ENCODE assay signal across 13 cellular contexts in genomic region chr6:52377538-52378221, GRCh38. TPM values are rescaled to one million over a fixed set of nuclear protein-coding genes. Genes with fewer than 3 reads are reported as not detected.
DNase-seq lines count a peak whose midpoint lies in the region; ATAC-seq and TF ChIP-seq lines count a peak whose summit lies in the region.
"Had no signal": no experiment of that assay in that cellular context is flagged by ENCODE, and none has a peak within 500 bp of the region (broad histone marks: within the 10 kb centered on the region; RNA-seq: fewer than 3 reads in every experiment).

No MANE protein-coding gene starts in this region.

- TF ChIP-seq CTCF in CD8-positive, alpha-beta T cell (IDR thresholded peaks at IDR 0.05) = no peak
- no peak for TF ChIP-seq CTCF in OCI-LY3 (IDR thresholded peaks at IDR 0.05; ENCODE audit: low read depth, low read length)
- TF ChIP-seq CTCF in GM23338 (conservative IDR thresholded peaks at IDR 0.05; ENCODE audit: low read depth in 2 of 2) = no peak
- TF ChIP-seq CTCF in SK-N-SH (IDR thresholded peaks at IDR 0.05) = no peak

- H3K9ac ChIP-seq in OCI-LY3 (ENCODE audit: low read length) (peak overlapping the region; percentile 18; the same call in 1 of the 2 replicates), SK-N-SH (no peak overlapping the region)

- H2AFZ ChIP-seq in OCI-LY3 (ENCODE audit: low read depth, low read length) = no peak overlapping the region
- no peak overlapping the region for H2AFZ ChIP-seq in GM23338
- H2AFZ ChIP-seq in SK-N-SH (ENCODE audit: low read depth) = no peak overlapping the region

- H3K27me3 ChIP-seq in CD8-positive, alpha-beta T cell (ENCODE audit: insufficient read depth, low read length) = no peaks in the 10 kb centered on the region
- no peaks in the 10 kb centered on the region for H3K27me3 ChIP-seq in OCI-LY3 (ENCODE audit: low read depth, low read length)
- H3K27me3 ChIP-seq in GM23338 (ENCODE audit: insufficient read depth) = no peaks in the 10 kb centered on the region
- H3K27me3 ChIP-seq in SK-N-SH (ENCODE audit: insufficient read depth) = no peaks in the 10 kb centered on the region

- no peak for ATAC-seq in CD8-positive, alpha-beta T cell
- ATAC-seq in GM21737 (IDR thresholded peaks at IDR 0.05; ENCODE audit: unreplicated experiment) (peak; percentile 52), left colon (peak; percentile 69), GM23338 (no peak)

- peaks cover 10% of the 10 kb centered on the region for H3K9me3 Mint-ChIP-seq in CD8-positive, alpha-beta T cell
- peaks cover 5% of the 10 kb centered on the region; the same call in 2 of the 3 replicates for H3K9me3 Mint-ChIP-seq in GM23338

- DNase-seq in CD8-positive, alpha-beta T cell = no peak
- DNase-seq in left colon (no peak), GM23338 (ENCODE audit: low spot score) (no peak), SK-N-SH (no peak), erythroblast (lab: John Stamatoyannopoulos, UW) (no peak), NCI-H748 (lab: John Stamatoyannopoulos, UW; ENCODE audit: unreplicated experiment) (no peak)
- DNase-seq: activated CD4-positive, alpha-beta T cell treated with anti-CD3 and anti-CD28 coated beads for 1 hour; NCI-H2171 treated with DMSO at 0.1 percent for 48 hours; retina; Right ventricle myocardium superior; trophoblast cell had no signal

- no peak for TF ChIP-seq POLR2A in erythroblast (IDR thresholded peaks at IDR 0.05; ENCODE audit: low read length)

- TF ChIP-seq RAD21 in SK-N-SH (IDR thresholded peaks at IDR 0.05; ENCODE audit: low read length) = no peak

- 75% methylated on average over 3 of the region's 3 CpGs for WGBS in SK-N-SH (ENCODE audit: low lambda C conversion rate)

- no peaks in the 10 kb centered on the region for H3K9me3 ChIP-seq in CD8-positive, alpha-beta T cell (ENCODE audit: low read length)
- H3K9me3 ChIP-seq in OCI-LY3 (ENCODE audit: insufficient read depth, low read length) = no peaks in the 10 kb centered on the region
- H3K9me3 ChIP-seq in SK-N-SH = no peaks in the 10 kb centered on the region

- H3K4me1 Mint-ChIP-seq in CD8-positive, alpha-beta T cell (ENCODE audit: low read depth) = peaks cover 73% of the 10 kb centered on the region
- H3K4me1 Mint-ChIP-seq in GM23338 = peaks cover 2% of the 10 kb centered on the region; the same call in 1 of the 3 replicates

- H3F3A ChIP-seq in GM23338 (replicated peaks; ENCODE audit: low read depth) (no peaks in the 10 kb centered on the region), SK-N-SH (replicated peaks; ENCODE audit: insufficient read depth) (no peaks in the 10 kb centered on the region)

- H3K4me3 ChIP-seq in CD8-positive, alpha-beta T cell (ENCODE audit: low read depth, low read length) = no peak overlapping the region
- H3K4me3 ChIP-seq in OCI-LY3 (ENCODE audit: low read length) = peak overlapping the region; percentile 52
- H3K4me3 ChIP-seq in GM23338 = no peak overlapping the region
- H3K4me3 ChIP-seq in SK-N-SH (ENCODE audit: low read depth in 2 of 2, low read length in 1 of 2) = no peak overlapping the region

- TF ChIP-seq EP300 in SK-N-SH (IDR thresholded peaks at IDR 0.05; ENCODE audit: borderline replicate concordance in 1 of 2, low read depth in 1 of 2, low read length in 1 of 2) = no peak

- H3K79me2 ChIP-seq in OCI-LY3 (ENCODE audit: low read length) (peaks cover 50% of the 10 kb centered on the region), GM23338 (replicated peaks; ENCODE audit: insufficient read depth) (no peaks in the 10 kb centered on the region; the same call in 1 of the 2 replicates), SK-N-SH (ENCODE audit: insufficient read depth) (no peaks in the 10 kb centered on the region)

- CTCF ChIA-PET in CD8-positive, alpha-beta T cell (lab: Charles Lee) = interaction anchor here (1.1 to 2.4 kb wide), 4 partner anchors 8 to 92 kb away, joined by 3 to 7 read pairs (median 5); no protein-coding TSS in a partner anchor
- CTCF ChIA-PET in SK-N-SH (lab: Yijun Ruan, JAX) = interaction anchor here (2.0 kb wide), 1 partner anchor 14 kb away, joined by 8 read pairs; no protein-coding TSS in a partner anchor

- peaks cover 47% of the 10 kb centered on the region for H4K20me1 ChIP-seq in OCI-LY3 (ENCODE audit: insufficient read depth, low read length)
- no peaks in the 10 kb centered on the region; the same call in 1 of the 2 replicates for H4K20me1 ChIP-seq in GM23338 (replicated peaks; ENCODE audit: insufficient read depth)
- H4K20me1 ChIP-seq in SK-N-SH (ENCODE audit: insufficient read depth) = no peaks in the 10 kb centered on the region

- POLR2A ChIA-PET in CD8-positive, alpha-beta T cell (lab: Charles Lee) = interaction anchor here (0.5 to 4.3 kb wide), 6 partner anchors 13 to 265 kb away, joined by 3 to 22 read pairs (median 4); partner anchors contain the start of gene PAQR8
- POLR2A ChIA-PET in SK-N-SH (lab: Yijun Ruan, JAX) = interaction anchor here (0.6 kb wide), 1 partner anchor 13 kb away, joined by 3 read pairs; no protein-coding TSS in a partner anchor

- peak overlapping the region; percentile 70 for H3K4me2 ChIP-seq in OCI-LY3 (ENCODE audit: low read length)
- H3K4me2 ChIP-seq in GM23338 = no peak overlapping the region
- no peak overlapping the region for H3K4me2 ChIP-seq in SK-N-SH

- H3K36me3 ChIP-seq in CD8-positive, alpha-beta T cell (ENCODE audit: insufficient read depth, low read length) = no peaks in the 10 kb centered on the region
- peaks cover 48% of the 10 kb centered on the region for H3K36me3 ChIP-seq in OCI-LY3 (replicated peaks; ENCODE audit: low read depth, low read length)
- no peaks in the 10 kb centered on the region for H3K36me3 ChIP-seq in GM23338 (ENCODE audit: insufficient read depth)
- no peaks in the 10 kb centered on the region for H3K36me3 ChIP-seq in SK-N-SH (replicated peaks in 1 of 2; ENCODE audit: control insufficient read depth in 1 of 2, insufficient read depth in 2 of 2, low read length in 1 of 2)

- peak overlapping the region; percentile 44 for H3K4me3 Mint-ChIP-seq in CD8-positive, alpha-beta T cell
- no peak overlapping the region for H3K4me3 Mint-ChIP-seq in GM23338

- H3K9me2 ChIP-seq in GM23338 (ENCODE audit: insufficient read depth) (no peaks in the 10 kb centered on the region), SK-N-SH (no peaks in the 10 kb centered on the region)

- H3K4me1 ChIP-seq in CD8-positive, alpha-beta T cell (ENCODE audit: insufficient read depth, low read length) = peaks cover 62% of the 10 kb centered on the region
- H3K4me1 ChIP-seq in OCI-LY3 (ENCODE audit: low read length) = peaks cover 43% of the 10 kb centered on the region
- no peaks in the 10 kb centered on the region for H3K4me1 ChIP-seq in GM23338 (ENCODE audit: insufficient read depth)
- H3K4me1 ChIP-seq in SK-N-SH (ENCODE audit: control insufficient read depth in 1 of 2, insufficient read depth in 2 of 2, low read depth in 1 of 2, low read length in 1 of 2) = no peaks in the 10 kb centered on the region; a peak in 1 of 4 replicates

- intact Hi-C loops in CD8-positive, alpha-beta T cell (cut with DNase I, micrococcal nuclease) = no loop called here
- intact Hi-C loops in left colon (cut with DNase I, micrococcal nuclease) = no loop called here

- peak overlapping the region; percentile 86 for H3K27ac Mint-ChIP-seq in CD8-positive, alpha-beta T cell
- H3K27ac Mint-ChIP-seq in GM23338 = no peak overlapping the region

- no peaks in the 10 kb centered on the region for H3K27me3 Mint-ChIP-seq in CD8-positive, alpha-beta T cell (ENCODE audit: low read depth)
- no peaks in the 10 kb centered on the region for H3K27me3 Mint-ChIP-seq in GM23338 (ENCODE audit: insufficient read depth, low read depth, poor library complexity)

- peaks cover 40% of the 10 kb centered on the region for H3K36me3 Mint-ChIP-seq in CD8-positive, alpha-beta T cell
- H3K36me3 Mint-ChIP-seq in GM23338 (ENCODE audit: low read depth) = peaks cover 13% of the 10 kb centered on the region

- no peak overlapping the region for H3K27ac ChIP-seq in CD8-positive, alpha-beta T cell (ENCODE audit: low read depth, low read length)
- H3K27ac ChIP-seq in OCI-LY3 (ENCODE audit: low read length) (peak overlapping the region; percentile 54), GM23338 (ENCODE audit: low read depth) (no peak overlapping the region), SK-N-SH (ENCODE audit: low read depth in 2 of 2, low read length in 1 of 2) (no peak overlapping the region)

TF ChIP-seq in GM23338, 12 proteins besides CTCF, POLR2A, EP300 and RAD21 (continues in another document):
- TF ChIP-seq JUNB (IDR thresholded peaks at IDR 0.05; ENCODE audit: unreplicated experiment) = no peak
- no peak for TF ChIP-seq STAT1 (IDR thresholded peaks at IDR 0.05; ENCODE audit: unreplicated experiment)
- no peak for TF ChIP-seq CREB1 (CRISPR knock-in tag; IDR thresholded peaks at IDR 0.05; ENCODE audit: low read depth)

TF ChIP-seq in SK-N-SH, 30 proteins besides CTCF, POLR2A, EP300 and RAD21 (continues in another document):
- TF ChIP-seq GABPA (IDR thresholded peaks at IDR 0.05; ENCODE audit: low read depth) (no peak), YY1 (IDR thresholded peaks at IDR 0.05; ENCODE audit: low read depth) (no peak), RFX5 (IDR thresholded peaks at IDR 0.05; ENCODE audit: low read length) (no peak), USF1 (IDR thresholded peaks at IDR 0.05; ENCODE audit: borderline replicate concordance, low read depth) (no peak)

RNA-seq across cellular contexts. Expression of gene PAQR8, which starts 15.7 kb away (rescaled TPM):
- total RNA-seq in CD8-positive, alpha-beta T cell = 1 to 10 TPM; 1.8 to 2.2 TPM
- 100 to 1,000 TPM; 152 to 158 TPM for total RNA-seq in left colon
- total RNA-seq in GM23338 (2014; rRNA removed; shearing (Covaris generic)) = 10.8 and 11.2 TPM in 2 replicates
- polyA plus RNA-seq in GM23338 (2016; fragmentation: Nextera tagmentation; extraction: Ambion mirVana) (3.6 and 3.7 TPM in 2 replicates), SK-N-SH (2012; rRNA removed) (2.3 and 2.4 TPM in 2 replicates)
- 2.2 and 3.1 TPM in 2 replicates for polyA plus RNA-seq in SK-N-SH (2012; cell fraction: cytosol; rRNA removed)
- 0.55 and 0.86 TPM in 2 replicates for polyA plus RNA-seq in SK-N-SH (2012; cell fraction: nucleus; rRNA removed)

RNA-seq across cellular contexts. Expression of gene EFHC1, which starts 42.5 kb away (rescaled TPM):
- total RNA-seq in CD8-positive, alpha-beta T cell = 1 to 10 TPM; 5.1 to 6.9 TPM
- total RNA-seq in left colon = 10 to 100 TPM; 11.1 to 13.8 TPM
- 23.8 and 24.3 TPM in 2 replicates for total RNA-seq in GM23338 (2014; rRNA removed; shearing (Covaris generic))
- polyA plus RNA-seq in GM23338 (2016; fragmentation: Nextera tagmentation; extraction: Ambion mirVana) = 22.0 and 28.0 TPM in 2 replicates
- polyA plus RNA-seq in SK-N-SH (2012; rRNA removed) = 39.4 and 54.3 TPM in 2 replicates
- 20.2 and 22.6 TPM in 2 replicates for polyA plus RNA-seq in SK-N-SH (2012; cell fraction: cytosol; rRNA removed)
- polyA plus RNA-seq in SK-N-SH (2012; cell fraction: nucleus; rRNA removed) = 204 and 279 TPM in 2 replicates

Comparison
In these comparisons a context has a peak if more than half of its experiments do, and no peak if none do; other contexts are left out.
1. ATAC-seq: peak in GM21737 (single experiment) and left colon (single experiment); none in CD8-positive, alpha-beta T cell (single experiment) and GM23338 (single experiment).
2. RNA of gene PAQR8, which starts 15.7 kb away (total RNA-seq): 152 to 158 TPM in left colon; 10.8 to 11.2 TPM in GM23338 and 1.8 to 2.2 TPM in CD8-positive, alpha-beta T cell; every median in the first group is over 10 times any median in the second.